Comparison of ENCODE assay signal across 10 cellular contexts in the genomic region with DNA sequence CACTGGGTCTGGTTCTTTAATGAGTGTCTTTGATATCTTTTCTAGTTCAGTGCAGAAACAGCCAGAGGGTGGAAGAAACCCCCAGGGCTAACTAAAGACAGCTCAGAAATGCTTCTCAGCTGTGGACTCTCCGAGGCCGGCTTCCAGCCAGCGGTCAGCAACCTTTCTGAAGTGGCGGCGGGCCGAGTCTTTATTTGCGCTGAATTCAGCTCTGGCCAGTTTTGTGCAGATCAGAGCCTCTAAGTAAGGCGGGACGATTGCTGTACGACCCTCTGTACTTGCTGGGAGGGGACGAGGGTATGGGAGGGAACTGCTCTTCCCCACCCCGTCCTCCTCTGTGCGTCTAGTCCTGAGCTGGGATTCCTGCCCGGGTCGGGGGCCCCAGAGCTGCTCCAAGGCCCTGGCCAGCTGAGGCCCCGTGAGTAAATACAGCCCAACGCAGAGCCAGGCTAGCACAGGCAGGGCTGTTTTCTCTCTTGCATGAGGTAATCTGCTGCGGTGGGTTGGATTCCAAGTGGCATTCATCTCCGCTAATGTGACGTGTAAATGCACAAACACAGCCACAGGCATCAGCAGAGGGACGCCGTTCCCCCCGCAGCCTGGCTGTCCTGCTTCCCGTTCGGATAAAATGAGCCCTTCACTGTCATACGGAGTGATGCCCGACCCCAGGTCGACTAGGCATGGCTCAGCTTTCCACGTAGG.
A peak's percentile ranks its signal among the peaks of the same experiment; 100 is the strongest.
DNase-seq lines count a peak whose midpoint lies in the region; ATAC-seq and TF ChIP-seq lines count a peak whose summit lies in the region.
"Had no signal": no experiment of that assay in that cellular context is flagged by ENCODE, and none has a peak within 500 bp of the region (broad histone marks: within the 10 kb centered on the region; RNA-seq: fewer than 3 reads in every experiment).

No MANE protein-coding gene starts in this region.

- POLR2A ChIA-PET in CD4-positive, alpha-beta T cell (lab: Charles Lee) = no interaction called here
- POLR2A ChIA-PET in activated CD8-positive, alpha-beta T cell treated with anti-CD3 and anti-CD28 coated beads for 36 hours (lab: Charles Lee) = interaction anchor here (0.6 kb wide), 1 partner anchor 158 kb away, joined by 3 read pairs; no protein-coding TSS in a partner anchor

- H3K27me3 ChIP-seq in CD4-positive, alpha-beta T cell (ENCODE audit: control insufficient read depth, insufficient read depth, low read length) = no peaks in the 10 kb centered on the region

- H3K4me1 Mint-ChIP-seq in CD4-positive, alpha-beta T cell (ENCODE audit: low read depth) = peaks cover 10% of the 10 kb centered on the region
- H3K4me1 Mint-ChIP-seq in activated CD8-positive, alpha-beta T cell treated with anti-CD3 and anti-CD28 coated beads for 36 hours (ENCODE audit: low read depth) = peaks cover 26% of the 10 kb centered on the region

- no peak for ATAC-seq in CD4-positive, alpha-beta T cell (ENCODE audit: poor library complexity)
- ATAC-seq in left cardiac atrium (peak; percentile 89 to 92), HG03460 (IDR thresholded peaks at IDR 0.05; ENCODE audit: unreplicated experiment) (no peak)
- no peak for ATAC-seq in activated CD8-positive, alpha-beta T cell treated with anti-CD3 and anti-CD28 coated beads for 36 hours

- intact Hi-C loops in CD4-positive, alpha-beta T cell (cut with DNase I, micrococcal nuclease) = loop anchor here in 1 of 2 experiments (5.0 kb wide), 1 partner anchor 557 kb away; no protein-coding TSS in a partner anchor
- intact Hi-C loops in left cardiac atrium (cut with DNase I) = loop anchor here in 1 of 2 donors (10.0 kb wide), 1 partner anchor 120 kb away; no protein-coding TSS in a partner anchor
- intact Hi-C loops in posterior vena cava (cut with DNase I) = no loop called here
- intact Hi-C loops in activated CD8-positive, alpha-beta T cell treated with anti-CD3 and anti-CD28 coated beads for 36 hours (cut with micrococcal nuclease) = no loop called here

- no peaks in the 10 kb centered on the region for H3K9me3 Mint-ChIP-seq in CD4-positive, alpha-beta T cell
- H3K9me3 Mint-ChIP-seq in activated CD8-positive, alpha-beta T cell treated with anti-CD3 and anti-CD28 coated beads for 36 hours = no peaks in the 10 kb centered on the region

- CTCF ChIA-PET in CD4-positive, alpha-beta T cell (lab: Charles Lee) = interaction anchor here (0.8 kb wide), 1 partner anchor 33 kb away, joined by 3 read pairs; no protein-coding TSS in a partner anchor
- CTCF ChIA-PET in activated CD8-positive, alpha-beta T cell treated with anti-CD3 and anti-CD28 coated beads for 36 hours (lab: Charles Lee) = interaction anchor here (1.3 kb wide), 1 partner anchor 435 kb away, joined by 3 read pairs; no protein-coding TSS in a partner anchor

- peak overlapping the region; percentile 14 for H3K27ac Mint-ChIP-seq in CD4-positive, alpha-beta T cell
- H3K27ac Mint-ChIP-seq in activated CD8-positive, alpha-beta T cell treated with anti-CD3 and anti-CD28 coated beads for 36 hours = no peak overlapping the region

- no peak overlapping the region for H3K4me3 Mint-ChIP-seq in CD4-positive, alpha-beta T cell
- no peak overlapping the region for H3K4me3 Mint-ChIP-seq in activated CD8-positive, alpha-beta T cell treated with anti-CD3 and anti-CD28 coated beads for 36 hours

- no peak for TF ChIP-seq CTCF in CD4-positive, alpha-beta T cell (IDR thresholded peaks at IDR 0.05)
- no peak for TF ChIP-seq CTCF in activated CD8-positive, alpha-beta T cell treated with anti-CD3 and anti-CD28 coated beads for 36 hours (IDR thresholded peaks at IDR 0.05)

- no peak overlapping the region for H3K27ac ChIP-seq in CD4-positive, alpha-beta T cell (ENCODE audit: low read depth, low read length)

- DNase-seq in CD4-positive, alpha-beta T cell = no peak
- peak; percentile 89 for DNase-seq in amniotic epithelial cell (ENCODE audit: low read depth)
- DNase-seq in left cardiac atrium = peak; percentile 63
- peak; percentile 88 for DNase-seq in posterior vena cava (ENCODE audit: low spot score)
- no peak for DNase-seq in mesenteric fat pad (ENCODE audit: low spot score)
- no peak for DNase-seq in activated CD8-positive, alpha-beta T cell treated with anti-CD3 and anti-CD28 coated beads for 36 hours
- no peak for DNase-seq in HPDE6-E6E7 (ENCODE audit: extremely low spot score)
- DNase-seq: activated CD8-positive, alpha-beta memory T cell treated with anti-CD3 and anti-CD28 coated beads, Interleukin-2, amount 50 U/mL, for 48 hours; NCI-H2081 treated with DMSO at 0.1 percent for 48 hours had no signal

- H3K9me3 ChIP-seq in CD4-positive, alpha-beta T cell (ENCODE audit: control insufficient read depth, low read length) = no peaks in the 10 kb centered on the region

- H3K36me3 Mint-ChIP-seq in CD4-positive, alpha-beta T cell (ENCODE audit: low read depth) = peaks cover 74% of the 10 kb centered on the region
- peaks cover 24% of the 10 kb centered on the region for H3K36me3 Mint-ChIP-seq in activated CD8-positive, alpha-beta T cell treated with anti-CD3 and anti-CD28 coated beads for 36 hours (ENCODE audit: low read depth)

- H3K27me3 Mint-ChIP-seq in CD4-positive, alpha-beta T cell = no peaks in the 10 kb centered on the region
- H3K27me3 Mint-ChIP-seq in activated CD8-positive, alpha-beta T cell treated with anti-CD3 and anti-CD28 coated beads for 36 hours = no peaks in the 10 kb centered on the region

Comparison
In these comparisons a context has a peak if more than half of its experiments do, and no peak if none do; other contexts are left out.
1. ATAC-seq: peak in left cardiac atrium (2 of 2); none in CD4-positive, alpha-beta T cell (single experiment), HG03460 (single experiment) and activated CD8-positive, alpha-beta T cell treated with anti-CD3 and anti-CD28 coated beads for 36 hours (single experiment).
2. DNase-seq: peak in amniotic epithelial cell (single experiment), left cardiac atrium (single experiment) and posterior vena cava (single experiment); none in CD4-positive, alpha-beta T cell (0 of 10), mesenteric fat pad (single experiment), activated CD8-positive, alpha-beta T cell treated with anti-CD3 and anti-CD28 coated beads for 36 hours (single experiment) and HPDE6-E6E7 (single experiment).